23 cellular contexts compared by ENCODE assay signal in genomic region chr16:30706046-30706445, GRCh38. TPM values are rescaled to one million over a fixed set of nuclear protein-coding genes. Genes with fewer than 3 reads are reported as not detected.
A peak's percentile ranks its signal among the peaks of the same experiment; 100 is the strongest.
DNase-seq lines count a peak whose midpoint lies in the region; FAIRE-seq and TF ChIP-seq lines count a peak whose summit lies in the region.
"Had no signal": no experiment of that assay in that cellular context is flagged by ENCODE, and none has a peak within 500 bp of the region (broad histone marks: within the 10 kb centered on the region; RNA-seq: fewer than 3 reads in every experiment).

No MANE protein-coding gene starts in this region.

- no peak overlapping the region for H2AK5ac ChIP-seq in trophoblast cell (ENCODE audit: low read length)

- DNase-seq in kidney: peak; percentile 4
- peak; percentile 73 to 92 for DNase-seq in trophoblast cell
- DNase-seq in NCI-H2029 (lab: John Stamatoyannopoulos, UW): no peak
- DNase-seq in AG20443 (ENCODE audit: low spot score): no peak
- DNase-seq in NCI-H446 treated with DMSO at 0.1 percent for 48 hours (lab: John Stamatoyannopoulos, UW): no peak
- DNase-seq: 8988T; ACHN; AML-193; CD4-positive, alpha-beta T cell; CD8-positive, alpha-beta T cell; DMS 273 treated with DMSO at 0.1 percent for 48 hours; DMS153; DMS53; DMS79; DND-41; EL; GDM1 had no signal

- no peaks in the 10 kb centered on the region for H3K79me1 ChIP-seq in trophoblast cell (ENCODE audit: low read length)

- H2BK5ac ChIP-seq in trophoblast cell (ENCODE audit: low read depth, low read length, poor library complexity): no peak overlapping the region

- no peak overlapping the region for H4K8ac ChIP-seq in trophoblast cell (ENCODE audit: low read depth, low read length)

- H3K4me2 ChIP-seq in trophoblast cell (ENCODE audit: low read length): no peak overlapping the region
- H3K4me2 ChIP-seq: BLaER1 treated with 17β-estradiol and CSF1 and Interleukin-3, amounts not matched to agents 10 nM and 100 nM had no signal

- no peaks in the 10 kb centered on the region for H3K27me3 ChIP-seq in trophoblast cell (ENCODE audit: insufficient read depth, low read length)
- H3K27me3 ChIP-seq: BLaER1 treated with 17β-estradiol and CSF1 and Interleukin-3, amounts not matched to agents 10 nM and 100 nM had no signal

- no peak overlapping the region for H4K91ac ChIP-seq in trophoblast cell (ENCODE audit: low read depth, low read length)

- H3K14ac ChIP-seq in trophoblast cell (ENCODE audit: low read length): no peak overlapping the region

- FAIRE-seq in kidney (lab: Jason Lieb, UNC): no peak
- FAIRE-seq: A204.1, GM12878, GM12892, GM18507 had no signal

- no peak overlapping the region for H3K18ac ChIP-seq in trophoblast cell (ENCODE audit: low read length)

- no peaks in the 10 kb centered on the region for H3K79me2 ChIP-seq in trophoblast cell (ENCODE audit: control insufficient read depth, insufficient read depth, low read length, poor library complexity)

- H3K9ac ChIP-seq in kidney (ENCODE audit: low read length in 2 of 2) (no peak overlapping the region), trophoblast cell (ENCODE audit: low read length) (peak overlapping the region; percentile 34)
- H3K9ac ChIP-seq: BLaER1 treated with 17β-estradiol and CSF1 and Interleukin-3, amounts not matched to agents 10 nM and 100 nM had no signal

- no peak overlapping the region for H4K12ac ChIP-seq in trophoblast cell (ENCODE audit: low read depth, low read length)

- H2AFZ ChIP-seq in trophoblast cell (ENCODE audit: insufficient read depth, low read length, poor library complexity): no peak overlapping the region

- H3K4me3 ChIP-seq in kidney (ENCODE audit: low read length in 2 of 2): no peak overlapping the region
- no peak overlapping the region for H3K4me3 ChIP-seq in trophoblast cell (ENCODE audit: low read depth, low read length)
- H3K4me3 ChIP-seq: BLaER1 treated with 17β-estradiol and CSF1 and Interleukin-3, amounts not matched to agents 10 nM and 100 nM; GM12878 had no signal

- no peak overlapping the region for H2BK120ac ChIP-seq in trophoblast cell (ENCODE audit: insufficient read depth, low read length, poor library complexity)

- H3K4ac ChIP-seq in trophoblast cell (ENCODE audit: low read depth, low read length): no peak overlapping the region

- H3K23ac ChIP-seq in trophoblast cell (ENCODE audit: low read length): no peak overlapping the region

- TF ChIP-seq CTCF in kidney (IDR thresholded peaks at IDR 0.05; ENCODE audit: borderline replicate concordance, extremely low read depth, insufficient read depth): no peak

- WGBS in trophoblast cell (ENCODE audit: extremely low coverage, insufficient coverage, insufficient read length): no CpG with 5 or more reads among the region's 6 CpGs

- H2BK12ac ChIP-seq in trophoblast cell (ENCODE audit: low read length): no peak overlapping the region

- intact Hi-C loops in kidney (cut with DNase I): no loop called here

- H3K36me3 ChIP-seq in kidney (ENCODE audit: control insufficient read depth in 1 of 2, insufficient read depth in 2 of 2, low read length in 2 of 2): peaks cover 58 to 70% of the 10 kb centered on the region in 2 donors
- peaks cover 69 to 82% of the 10 kb centered on the region in 2 experiments for H3K36me3 ChIP-seq in trophoblast cell (ENCODE audit: control insufficient read depth in 1 of 2, insufficient read depth in 2 of 2, low read length in 2 of 2)

- H3K27ac ChIP-seq in kidney (ENCODE audit: low read depth in 2 of 2, low read length in 2 of 2) (no peak overlapping the region), trophoblast cell (ENCODE audit: low read depth, low read length) (no peak overlapping the region)
- H3K27ac ChIP-seq: BLaER1 treated with 17β-estradiol and CSF1 and Interleukin-3, amounts not matched to agents 10 nM and 100 nM; C4-2B had no signal

- H3K4me1 ChIP-seq in kidney (ENCODE audit: control insufficient read depth in 1 of 2, insufficient read depth in 1 of 2, low read depth in 1 of 2, low read length in 2 of 2) (no peaks in the 10 kb centered on the region), trophoblast cell (ENCODE audit: control insufficient read depth in 1 of 2, insufficient read depth in 2 of 2, low read length in 2 of 2) (no peaks in the 10 kb centered on the region)

- H3K9me3 ChIP-seq in kidney (ENCODE audit: control insufficient read depth in 1 of 2, low read length in 2 of 2) (no peaks in the 10 kb centered on the region), trophoblast cell (ENCODE audit: insufficient read depth, low read depth, low read length) (no peaks in the 10 kb centered on the region)
- H3K9me3 ChIP-seq: BLaER1 treated with 17β-estradiol and CSF1 and Interleukin-3, amounts not matched to agents 10 nM and 100 nM had no signal

RNA-seq across cellular contexts. Expression of gene SRCAP, which starts 7.1 kb away (rescaled TPM):
- 71.9 TPM for total RNA-seq in kidney
- 1.6 TPM for polyA plus RNA-seq in kidney (ENCODE audit: insufficient read depth, low read depth, low replicate concordance)
- 38.1 and 40.5 TPM in 2 replicates for polyA plus RNA-seq in trophoblast cell (2013)

RNA-seq across cellular contexts. Expression of gene PHKG2, which starts 42.2 kb away (rescaled TPM):
- total RNA-seq in kidney: 27.8 TPM
- polyA plus RNA-seq in kidney (ENCODE audit: insufficient read depth, low read depth, low replicate concordance): 34.9 TPM
- polyA plus RNA-seq in trophoblast cell (2013): 109 and 119 TPM in 2 replicates

RNA-seq across cellular contexts. Expression of gene FBRS, which starts 47.8 kb away (rescaled TPM):
- 66.2 TPM for total RNA-seq in kidney
- 26.3 TPM for polyA plus RNA-seq in kidney (ENCODE audit: insufficient read depth, low read depth, low replicate concordance)
- 128 and 134 TPM in 2 replicates for polyA plus RNA-seq in trophoblast cell (2013)

RNA-seq across cellular contexts. Expression of gene PRR14, which starts 55.3 kb away (rescaled TPM):
- total RNA-seq in kidney: 51.6 TPM
- polyA plus RNA-seq in kidney (ENCODE audit: insufficient read depth, low read depth, low replicate concordance): 44.2 TPM
- polyA plus RNA-seq in trophoblast cell (2013): 32.0 and 33.1 TPM in 2 replicates

RNA-seq across cellular contexts. Expression of gene CFAP119, which starts 55.8 kb away (rescaled TPM):
- 12.2 TPM for total RNA-seq in kidney
- 13.5 TPM for polyA plus RNA-seq in kidney (ENCODE audit: insufficient read depth, low read depth, low replicate concordance)
- 3.3 and 3.5 TPM in 2 replicates for polyA plus RNA-seq in trophoblast cell (2013)

Comparison
In these comparisons a context has a peak if more than half of its experiments do, and no peak if none do; other contexts are left out.
1. DNase-seq: peak in kidney (single experiment) and trophoblast cell (2 of 2); none in NCI-H2029 (single experiment), AG20443 (single experiment) and NCI-H446 treated with DMSO at 0.1 percent for 48 hours (single experiment).